Comparison of ENCODE assay signal across 9 cellular contexts in the genomic region with DNA sequence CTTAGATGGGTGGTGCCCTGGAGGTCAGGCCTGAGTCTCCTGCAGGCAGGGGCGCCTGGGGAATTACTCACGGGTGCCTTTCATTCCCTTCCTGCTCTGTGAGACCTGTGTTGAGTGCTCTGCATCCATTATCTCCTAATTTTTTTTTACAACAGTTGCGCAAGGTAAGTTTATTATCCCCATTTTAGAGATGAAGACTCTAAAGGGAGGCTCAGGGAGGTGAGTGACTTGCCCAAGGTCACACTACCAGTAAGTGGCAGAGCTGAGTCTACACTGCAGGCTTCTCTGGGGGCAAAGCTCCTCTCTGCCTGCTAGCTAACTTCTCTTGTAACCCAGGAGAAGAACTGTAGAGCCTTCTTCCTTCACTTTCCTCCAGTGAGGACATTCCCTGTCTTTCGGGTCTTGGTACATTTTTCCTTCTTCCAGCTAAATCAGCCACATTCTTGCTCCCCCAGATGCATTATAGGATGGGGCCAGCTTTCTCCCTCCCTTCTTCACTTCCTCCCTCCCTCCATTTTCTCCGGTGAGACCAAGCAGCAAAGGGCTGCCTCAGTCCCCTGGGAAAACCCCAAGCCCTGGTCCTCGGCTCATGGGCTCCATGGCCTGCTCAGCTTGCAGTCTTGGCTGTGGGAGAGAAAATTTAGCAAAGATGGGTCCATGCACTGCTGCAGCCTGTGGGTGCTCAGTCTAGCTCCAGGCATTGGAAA. TPM values are rescaled to one million over a fixed set of nuclear protein-coding genes. Genes with fewer than 3 reads are reported as not detected.
DNase-seq lines count a peak whose midpoint lies in the region; ATAC-seq, FAIRE-seq and TF ChIP-seq lines count a peak whose summit lies in the region.
"Had no signal": no experiment of that assay in that cellular context is flagged by ENCODE, and none has a peak within 500 bp of the region (broad histone marks: within the 10 kb centered on the region; RNA-seq: fewer than 3 reads in every experiment).

No MANE protein-coding gene starts in this region.

- no peak overlapping the region for H2BK120ac ChIP-seq in H9 (ENCODE audit: low read depth, low read length, poor library complexity, severe bottlenecking)

- peaks cover 49 to 55% of the 10 kb centered on the region in 2 experiments for H3K4me1 Mint-ChIP-seq in H9
- H3K4me1 Mint-ChIP-seq in activated CD4-positive, alpha-beta memory T cell treated with anti-CD3 and anti-CD28 coated beads, Interleukin-2, amount 10 ng/mL, durations not matched to agents 7 days and 5 days: peaks cover 50% of the 10 kb centered on the region

- H2AFZ ChIP-seq in H9 (ENCODE audit: low read length): no peak overlapping the region

- no peak overlapping the region for H2AK5ac ChIP-seq in H9 (ENCODE audit: insufficient read length, low read length)

- H2BK15ac ChIP-seq in H9 (ENCODE audit: low read depth, low read length): no peak overlapping the region

- peaks cover 7% of the 10 kb centered on the region for H3K23me2 ChIP-seq in H9 (ENCODE audit: insufficient read length, low read depth, low read length, poor library complexity, severe bottlenecking)

- CTCF ChIA-PET in A549 (lab: Yijun Ruan, JAX): interaction anchor here (0.7 to 25.5 kb wide), 15 partner anchors 5 to 335 kb away, joined by 3 to 871 read pairs (median 8); a partner anchor contains a TSS
- CTCF ChIA-PET in activated CD4-positive, alpha-beta memory T cell treated with anti-CD3 and anti-CD28 coated beads, Interleukin-2, amount 10 ng/mL, durations not matched to agents 7 days and 5 days (lab: Charles Lee): interaction anchor here (0.8 to 17.6 kb wide), 7 partner anchors 9 to 59 kb away, joined by 3 to 467 read pairs (median 5); a partner anchor contains a TSS

- no peak overlapping the region for H3K56ac ChIP-seq in H9 (ENCODE audit: insufficient read length, low read depth, low read length)

- H4K91ac ChIP-seq in H9 (ENCODE audit: insufficient read length, low read depth, low read length): no peak overlapping the region

- H3K79me1 ChIP-seq in H9 (ENCODE audit: insufficient read depth, low read depth, low read length, poor library complexity, severe bottlenecking): no peaks in the 10 kb centered on the region

- H4K20me1 ChIP-seq in H9 (ENCODE audit: control insufficient read depth, insufficient read depth, insufficient read length): no peaks in the 10 kb centered on the region

- peaks cover 21% of the 10 kb centered on the region for H3K4me1 ChIP-seq in A549
- H3K4me1 ChIP-seq in H9 (ENCODE audit: insufficient read depth, low read length): no peaks in the 10 kb centered on the region; the same call in 1 of the 2 replicates
- peaks cover 14% of the 10 kb centered on the region for H3K4me1 ChIP-seq in iPS-18a (ENCODE audit: control insufficient read depth, low read depth, low read length)

- H3K9me3 Mint-ChIP-seq in H9: no peaks in the 10 kb centered on the region
- no peaks in the 10 kb centered on the region for H3K9me3 Mint-ChIP-seq in activated CD4-positive, alpha-beta memory T cell treated with anti-CD3 and anti-CD28 coated beads, Interleukin-2, amount 10 ng/mL, durations not matched to agents 7 days and 5 days

- POLR2A ChIA-PET in A549 (lab: Yijun Ruan, JAX): interaction anchor here (1.3 to 3.5 kb wide), 6 partner anchors 10 to 49 kb away, joined by 3 to 41 read pairs (median 10); a partner anchor contains a TSS
- POLR2A ChIA-PET in activated CD4-positive, alpha-beta memory T cell treated with anti-CD3 and anti-CD28 coated beads, Interleukin-2, amount 10 ng/mL, durations not matched to agents 7 days and 5 days (lab: Charles Lee): interaction anchor here (1.0 to 20.7 kb wide), 11 partner anchors 7 to 136 kb away, joined by 3 to 654 read pairs (median 8); a partner anchor contains a TSS

- no peak for TF ChIP-seq POLR2A in A549 (IDR thresholded peaks at IDR 0.05; ENCODE audit: low read length)

- ATAC-seq in A549: peak; percentile 11 to 39; a peak in 4 of 6 replicates
- no peak for ATAC-seq in esophagus mucosa
- no peak for ATAC-seq in HG03354 (IDR thresholded peaks at IDR 0.05; ENCODE audit: poor library complexity, severe bottlenecking, unreplicated experiment)
- ATAC-seq in HG03565 (IDR thresholded peaks at IDR 0.05; ENCODE audit: unreplicated experiment): no peak

- WGBS in A549 (ENCODE audit: missing lambda C conversion rate): 62% methylated on average over 6 of the region's 6 CpGs
- no CpG with 5 or more reads among the region's 6 CpGs for WGBS in H9 (ENCODE audit: extremely low coverage, insufficient read length, low lambda C conversion rate)

- FAIRE-seq in A549 (lab: Jason Lieb, UNC): no peak

- H3K9me3 ChIP-seq in A549: no peaks in the 10 kb centered on the region
- no peaks in the 10 kb centered on the region for H3K9me3 ChIP-seq in H9 (ENCODE audit: control insufficient read depth, low read depth, low read length)
- H3K9me3 ChIP-seq in iPS-18a (ENCODE audit: control insufficient read depth, low read depth, low read length): no peaks in the 10 kb centered on the region

- H2BK5ac ChIP-seq in H9 (ENCODE audit: insufficient read length, low read length): no peak overlapping the region

- H3K27me3 ChIP-seq in H9 (ENCODE audit: insufficient read depth, low read length) (no peaks in the 10 kb centered on the region; the same call in 1 of the 2 replicates), iPS-18a (ENCODE audit: control insufficient read depth, insufficient read depth, low read length) (peaks cover 34% of the 10 kb centered on the region)

- H3K4me3 Mint-ChIP-seq in H9: peak overlapping the region; percentile 65 to 70; a peak in 4 of 5 replicates
- H3K4me3 Mint-ChIP-seq in activated CD4-positive, alpha-beta memory T cell treated with anti-CD3 and anti-CD28 coated beads, Interleukin-2, amount 10 ng/mL, durations not matched to agents 7 days and 5 days: peak overlapping the region; percentile 46

- H3K4me2 ChIP-seq in A549 (peak overlapping the region; percentile 96), H9 (ENCODE audit: insufficient read depth, insufficient read length, low read length) (peak overlapping the region; percentile 66)

- peak overlapping the region in 2 of 3 experiments; percentile 30 to 73; a peak in 2 of 7 replicates for H3K27ac Mint-ChIP-seq in H9
- peak overlapping the region; percentile 13 for H3K27ac Mint-ChIP-seq in activated CD4-positive, alpha-beta memory T cell treated with anti-CD3 and anti-CD28 coated beads, Interleukin-2, amount 10 ng/mL, durations not matched to agents 7 days and 5 days

- no peak for TF ChIP-seq EP300 in A549 (IDR thresholded peaks at IDR 0.05)

- TF ChIP-seq RAD21 in A549 (conservative IDR thresholded peaks at IDR 0.05 in 1 of 2, IDR thresholded peaks at IDR 0.05 in 1 of 2): no peak

- no peak overlapping the region for H2BK12ac ChIP-seq in H9 (ENCODE audit: insufficient read length, low read depth, low read length)

- H3K4me3 ChIP-seq in A549: peak overlapping the region; percentile 86
- peak overlapping the region; percentile 56 for H3K4me3 ChIP-seq in iPS-18a (ENCODE audit: low read length)

- TF ChIP-seq CTCF in A549 (IDR thresholded peaks at IDR 0.05) (no peak), H9 (conservative IDR thresholded peaks at IDR 0.05) (no peak)

- no peak overlapping the region for H4K8ac ChIP-seq in H9 (replicated peaks; ENCODE audit: insufficient read length, low read depth, low read length)

- no peaks in the 10 kb centered on the region for H3K79me2 ChIP-seq in H9 (ENCODE audit: insufficient read depth, low read length)

- no peak overlapping the region for H4K5ac ChIP-seq in H9 (ENCODE audit: insufficient read length, low read depth, low read length)

- H3K9ac ChIP-seq in H9 (ENCODE audit: extremely low read depth, insufficient read length, low read length) (no peak overlapping the region), iPS-18a (ENCODE audit: low read length) (peak overlapping the region; percentile 69)

- H3K36me3 Mint-ChIP-seq in H9 (ENCODE audit: insufficient read depth in 1 of 3, low read depth in 3 of 3): peaks cover 0 to 18% (median 6%) of the 10 kb centered on the region in 3 experiments; a peak in 5 of 7 replicates
- H3K36me3 Mint-ChIP-seq in activated CD4-positive, alpha-beta memory T cell treated with anti-CD3 and anti-CD28 coated beads, Interleukin-2, amount 10 ng/mL, durations not matched to agents 7 days and 5 days (ENCODE audit: low read depth): no peaks in the 10 kb centered on the region

- H3K36me3 ChIP-seq in iPS-18a (ENCODE audit: control insufficient read depth, low read depth, low read length): no peaks in the 10 kb centered on the region

- no peak overlapping the region for H3K4ac ChIP-seq in H9 (ENCODE audit: low read depth, low read length)

- peak overlapping the region; percentile 95 to 98 for H3K27ac ChIP-seq in A549
- H3K27ac ChIP-seq in H9 (ENCODE audit: insufficient read length, low read depth, low read length): no peak overlapping the region
- no peak overlapping the region for H3K27ac ChIP-seq in iPS-18a (ENCODE audit: low read length)

- DNase-seq in A549 (ENCODE audit: low read depth in 1 of 2, low spot score in 1 of 2): no peak
- DNase-seq in H9: no peak
- DNase-seq in activated CD4-positive, alpha-beta memory T cell treated with anti-CD3 and anti-CD28 coated beads, Interleukin-2, amount 10 ng/mL, durations not matched to agents 7 days and 5 days: no peak
- no peak for DNase-seq in NCI-H1694 treated with DMSO at 0.1 percent for 48 hours (lab: John Stamatoyannopoulos, UW)
- DNase-seq: SHP77 treated with DMSO at 0.1 percent for 48 hours had no signal

- H3K27me3 Mint-ChIP-seq in H9 (ENCODE audit: low read depth): peaks cover 42% of the 10 kb centered on the region
- peaks cover 22% of the 10 kb centered on the region for H3K27me3 Mint-ChIP-seq in activated CD4-positive, alpha-beta memory T cell treated with anti-CD3 and anti-CD28 coated beads, Interleukin-2, amount 10 ng/mL, durations not matched to agents 7 days and 5 days

- no peak overlapping the region for H2BK20ac ChIP-seq in H9 (ENCODE audit: low read depth, low read length, poor library complexity, severe bottlenecking)

- H3T11ph ChIP-seq in H9 (ENCODE audit: low read length): no peak overlapping the region

- peak overlapping the region; percentile 18 for H3K18ac ChIP-seq in H9 (ENCODE audit: insufficient read length, low read depth, low read length)

- peak overlapping the region; percentile 81; the same call in 1 of the 2 replicates for H3K14ac ChIP-seq in H9 (ENCODE audit: insufficient read depth, low read length)

- no peak overlapping the region for H3K23ac ChIP-seq in H9 (ENCODE audit: insufficient read length, low read depth, low read length)

RNA-seq across cellular contexts. Expression of a gene that starts 1.8 kb away (rescaled TPM):
- polyA plus RNA-seq in A549 (2011; rRNA removed) (1.8 and 2.2 TPM in 2 replicates), A549 (2017; fragmentation: RNase III; extraction: RNeasy Plus Mini Kit Qiagen cat#74134 plus additional on column Dnase treatment) (11.0 to 12.1 TPM (median 11.2 TPM) in 3 replicates)
- 25.9 and 43.4 TPM in 2 replicates for polyA plus RNA-seq in A549 (2012; cell fraction: cytosol; rRNA removed)
- 39.8 and 85.8 TPM in 2 replicates for polyA plus RNA-seq in A549 (2012; cell fraction: nucleus; rRNA removed)
- polyA minus RNA-seq in A549 (2011; rRNA and poly(A)+ RNA removed): 0.58 and 0.95 TPM in 2 replicates
- total RNA-seq in H9 (2021) (9.6 and 10.2 TPM in 2 replicates), esophagus mucosa (4.3 TPM)
- 1 to 10 TPM; 4.9 to 5.8 TPM for total RNA-seq in activated CD4-positive, alpha-beta memory T cell treated with anti-CD3 and anti-CD28 coated beads, Interleukin-2, amount 10 ng/mL, durations not matched to agents 7 days and 5 days

RNA-seq across cellular contexts. Expression of a gene that starts 21.9 kb away (rescaled TPM):
- polyA plus RNA-seq in A549 (2011; rRNA removed) (16.5 and 20.1 TPM in 2 replicates), A549 (2017; fragmentation: RNase III; extraction: RNeasy Plus Mini Kit Qiagen cat#74134 plus additional on column Dnase treatment) (26.3 to 28.8 TPM (median 26.8 TPM) in 3 replicates)
- polyA plus RNA-seq in A549 (2012; cell fraction: cytosol; rRNA removed): 37.0 and 37.1 TPM in 2 replicates
- 34.5 and 40.9 TPM in 2 replicates for polyA plus RNA-seq in A549 (2012; cell fraction: nucleus; rRNA removed)
- polyA minus RNA-seq in A549 (2011; rRNA and poly(A)+ RNA removed): 21.1 and 30.2 TPM in 2 replicates
- total RNA-seq in H9 (2021) (73.7 and 75.2 TPM in 2 replicates), esophagus mucosa (26.6 TPM)
- total RNA-seq in activated CD4-positive, alpha-beta memory T cell treated with anti-CD3 and anti-CD28 coated beads, Interleukin-2, amount 10 ng/mL, durations not matched to agents 7 days and 5 days: 100 to 1,000 TPM; 206 to 208 TPM

RNA-seq across cellular contexts. Expression of a gene that starts 25.0 kb away (rescaled TPM):
- polyA plus RNA-seq in A549 (2011; rRNA removed) (32.6 and 47.7 TPM in 2 replicates), A549 (2017; fragmentation: RNase III; extraction: RNeasy Plus Mini Kit Qiagen cat#74134 plus additional on column Dnase treatment) (92.4 to 118 TPM (median 107 TPM) in 3 replicates)
- polyA plus RNA-seq in A549 (2012; cell fraction: cytosol; rRNA removed): 33.1 and 34.4 TPM in 2 replicates
- polyA plus RNA-seq in A549 (2012; cell fraction: nucleus; rRNA removed): 374 and 488 TPM in 2 replicates
- 50.2 and 52.4 TPM in 2 replicates for polyA minus RNA-seq in A549 (2011; rRNA and poly(A)+ RNA removed)
- total RNA-seq in H9 (2021) (339 and 340 TPM in 2 replicates), esophagus mucosa (27.2 TPM)
- total RNA-seq in activated CD4-positive, alpha-beta memory T cell treated with anti-CD3 and anti-CD28 coated beads, Interleukin-2, amount 10 ng/mL, durations not matched to agents 7 days and 5 days: 1 to 10 TPM; 4.9 to 5.0 TPM

RNA-seq across cellular contexts. Expression of a gene that starts 39.0 kb away (rescaled TPM):
- 5.3 TPM in 2 replicates for polyA plus RNA-seq in A549 (2011; rRNA removed)
- 18.4 and 25.5 TPM in 2 replicates for polyA plus RNA-seq in A549 (2012; cell fraction: cytosol; rRNA removed)
- polyA plus RNA-seq in A549 (2012; cell fraction: nucleus; rRNA removed): 16.0 and 36.1 TPM in 2 replicates
- polyA plus RNA-seq in A549 (2017; fragmentation: RNase III; extraction: RNeasy Plus Mini Kit Qiagen cat#74134 plus additional on column Dnase treatment): 14.3 to 15.5 TPM (median 14.5 TPM) in 3 replicates
- polyA minus RNA-seq in A549 (2011; rRNA and poly(A)+ RNA removed): 2.2 and 2.8 TPM in 2 replicates
- 2.3 and 3.5 TPM in 2 replicates for total RNA-seq in H9 (2021)
- 1 to 10 TPM; 1.5 to 1.6 TPM for total RNA-seq in activated CD4-positive, alpha-beta memory T cell treated with anti-CD3 and anti-CD28 coated beads, Interleukin-2, amount 10 ng/mL, durations not matched to agents 7 days and 5 days
- total RNA-seq in esophagus mucosa: 32.8 TPM

RNA-seq across cellular contexts. Expression of a gene that starts 47.9 kb away (rescaled TPM):
- polyA plus RNA-seq in A549 (2011; rRNA removed): not detected in 2 replicates
- 0.11 TPM in 1 of 2 replicates, not detected in the other for polyA plus RNA-seq in A549 (2012; cell fraction: cytosol; rRNA removed)
- not detected in 2 replicates for polyA plus RNA-seq in A549 (2012; cell fraction: nucleus; rRNA removed)
- polyA plus RNA-seq in A549 (2017; fragmentation: RNase III; extraction: RNeasy Plus Mini Kit Qiagen cat#74134 plus additional on column Dnase treatment): not detected in 3 replicates
- polyA minus RNA-seq in A549 (2011; rRNA and poly(A)+ RNA removed): not detected in 2 replicates
- total RNA-seq in H9 (2021): not detected in 2 replicates
- not detected for total RNA-seq in activated CD4-positive, alpha-beta memory T cell treated with anti-CD3 and anti-CD28 coated beads, Interleukin-2, amount 10 ng/mL, durations not matched to agents 7 days and 5 days
- total RNA-seq in esophagus mucosa: not detected

Comparison
In these comparisons a context has a peak if more than half of its experiments do, and no peak if none do; other contexts are left out.
1. ATAC-seq: peak in A549 (2 of 2); none in esophagus mucosa (single experiment), HG03354 (single experiment) and HG03565 (single experiment).
2. H3K27ac ChIP-seq: peak in A549 (2 of 2); none in H9 (single experiment) and iPS-18a (single experiment).
3. RNA of a gene that starts 25.0 kb away (total RNA-seq): 339 to 340 TPM in H9; 27.2 TPM in esophagus mucosa (single experiment) and 4.9 to 5.0 TPM in activated CD4-positive, alpha-beta memory T cell treated with anti-CD3 and anti-CD28 coated beads, Interleukin-2, amount 10 ng/mL, durations not matched to agents 7 days and 5 days; every median in the first group is over 10 times any median in the second.